ENCODE assay signal across 1 cellular context in the genomic region with DNA sequence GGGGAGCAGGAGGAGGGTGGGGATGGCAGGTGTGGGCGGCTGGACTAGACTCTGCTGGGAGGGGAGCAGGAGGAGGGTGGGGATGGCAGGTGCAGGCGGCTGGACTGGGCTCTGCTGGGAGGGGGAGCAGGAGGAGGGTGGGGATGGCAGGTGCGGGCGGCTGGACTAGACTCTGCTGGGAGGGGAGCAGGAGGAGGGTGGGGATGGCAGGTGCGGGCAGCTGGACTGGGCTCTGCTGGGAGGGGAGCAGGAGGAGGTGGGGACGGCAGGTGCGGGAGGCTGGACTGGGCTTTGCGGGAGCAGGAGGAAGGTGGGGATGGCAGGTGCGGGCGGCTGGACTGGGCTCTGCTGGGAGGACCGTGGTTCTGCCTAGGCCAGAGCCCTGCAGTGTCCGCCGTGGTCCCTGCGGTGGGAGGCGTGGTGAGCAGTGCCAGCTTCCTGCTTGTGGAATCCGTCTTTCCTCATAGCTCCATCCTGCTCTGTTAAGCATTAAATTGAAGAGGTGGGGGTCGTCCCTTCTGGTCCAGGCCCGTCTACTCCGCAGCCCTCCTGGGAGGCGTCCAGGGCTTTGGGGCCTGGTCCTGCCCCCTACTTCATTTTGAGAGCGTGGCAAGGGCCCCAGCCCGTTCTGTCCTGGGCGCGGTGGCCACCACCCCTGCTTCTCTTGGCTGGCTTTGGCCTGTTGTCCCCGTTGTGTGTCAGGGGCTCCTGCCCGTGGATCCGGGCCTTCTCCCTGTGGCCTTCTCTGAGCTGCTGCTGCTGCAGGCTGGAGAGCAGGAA.
A peak's percentile ranks its signal among the peaks of the same experiment; 100 is the strongest.
TF ChIP-seq lines count a peak whose summit lies in the region.

No MANE protein-coding gene starts in this region.

TF ChIP-seq in K562, 482 proteins besides CTCF, POLR2A, EP300 and RAD21:
- TF ChIP-seq BDP1 (IDR thresholded peaks at IDR 0.05; ENCODE audit: insufficient read depth, insufficient read length): no peak
- peak; percentile 29; the same call in 1 of the 2 replicates for TF ChIP-seq RBFOX2 (IDR thresholded peaks at IDR 0.05; ENCODE audit: low read depth, low read length)
TF ChIP-seq in K562: peak in this region for 1.
